Comparison of ENCODE assay signal across 19 cellular contexts in genomic region chr2:133485868-133486267, GRCh38.
"Had no signal": no experiment of that assay in that cellular context is flagged by ENCODE, and none has a peak within 500 bp of the region (broad histone marks: within the 10 kb centered on the region; RNA-seq: fewer than 3 reads in every experiment).

No MANE protein-coding gene starts in this region.

- DNase-seq: activated CD4-positive, alpha-beta memory T cell treated with anti-CD3 and anti-CD28 coated beads, Interleukin-2, amount 10 ng/mL, durations not matched to agents 7 days and 5 days; activated CD4-positive, alpha-beta T cell treated with anti-CD3 and anti-CD28 coated beads, Interleukin-2, amount 10 ng/mL, durations not matched to agents 7 days and 5 days; activated CD4-positive, CD25-positive, alpha-beta regulatory T cell; activated gamma-delta T cell treated with Interleukin-2 at 50 U/mL for 16 hours; activated naive CD4-positive, alpha-beta T cell treated with anti-CD3 and anti-CD28 coated beads, Interleukin-2, amount 10 ng/mL, durations not matched to agents 7 days and 5 days; activated naive CD8-positive, alpha-beta T cell treated with anti-CD3 and anti-CD28 coated beads for 36 hours; activated T-cell treated with anti-CD3 and anti-CD28 coated beads for 4 hours; activated T-cell treated with anti-CD3 and anti-CD28 coated beads, Interleukin-2, amount 50 U/mL, for 48 hours; aorta; central memory CD4-positive, alpha-beta T cell; NCI-H1048; NCI-H1930; NCI-H2171 treated with DMSO at 0.1 percent for 48 hours; NCI-H226; NCI-H510A; SIG-M5; T-helper 17 cell; T1000 had no signal

- ATAC-seq: activated T-helper 17 cell treated with anti-CD3 and anti-CD28 coated beads, Interleukin-2, amount 50 U/mL, for 72 hours; T-helper 17 cell had no signal
